ENCODE assay signal across 1 cellular context in genomic region chr5:77282337-77283027, GRCh38.
TF ChIP-seq lines count a peak whose summit lies in the region.

No MANE protein-coding gene starts in this region.

TF ChIP-seq in SK-N-SH, 30 proteins besides CTCF, POLR2A, EP300 and RAD21 (continued from another document):
- no peak for TF ChIP-seq TEAD4 (IDR thresholded peaks at IDR 0.05; ENCODE audit: borderline replicate concordance, insufficient read depth)
- TF ChIP-seq TCF12 (IDR thresholded peaks at IDR 0.05): no peak
- no peak for TF ChIP-seq FOXM1 (IDR thresholded peaks at IDR 0.05; ENCODE audit: low read depth)
- TF ChIP-seq MXI1 (IDR thresholded peaks at IDR 0.05; ENCODE audit: low read depth, low read length): no peak
- TF ChIP-seq NFIC (IDR thresholded peaks at IDR 0.05; ENCODE audit: borderline replicate concordance): no peak
- TF ChIP-seq SIN3A (IDR thresholded peaks at IDR 0.05; ENCODE audit: borderline replicate concordance, low read depth, low read length): no peak
- no peak for TF ChIP-seq USF2 (IDR thresholded peaks at IDR 0.05; ENCODE audit: borderline replicate concordance, low read depth, low read length)
- no peak for TF ChIP-seq IRF3 (IDR thresholded peaks at IDR 0.05; ENCODE audit: low read depth, low read length)
- TF ChIP-seq YY1 (IDR thresholded peaks at IDR 0.05; ENCODE audit: low read depth): no peak
- no peak for TF ChIP-seq USF1 (IDR thresholded peaks at IDR 0.05; ENCODE audit: borderline replicate concordance, low read depth)
- no peak for TF ChIP-seq RCOR1 (IDR thresholded peaks at IDR 0.05; ENCODE audit: low read length)
- TF ChIP-seq RFX5 (IDR thresholded peaks at IDR 0.05; ENCODE audit: low read length): no peak
- no peak for TF ChIP-seq FOSL2 (IDR thresholded peaks at IDR 0.05; ENCODE audit: borderline replicate concordance, low read depth)
- no peak for TF ChIP-seq GATA2 (CRISPR knock-in tag; IDR thresholded peaks at IDR 0.05)
- no peak for TF ChIP-seq PBX3 (IDR thresholded peaks at IDR 0.05)
